Comparison of ENCODE assay signal across 1 cellular context in genomic region chr10:79067241-79068202, GRCh38.
TF ChIP-seq lines count a peak whose summit lies in the region.

No MANE protein-coding gene starts in this region.

TF ChIP-seq in HepG2, 621 proteins besides CTCF, POLR2A, EP300 and RAD21 (continued from another document and continues in another):
- peak; percentile 65; the same call in 1 of the 2 replicates for TF ChIP-seq ZNF609 (CRISPR knock-in tag; IDR thresholded peaks at IDR 0.05; ENCODE audit: borderline replicate concordance)
- TF ChIP-seq SMARCC2 (IDR thresholded peaks at IDR 0.05), result no peak
- TF ChIP-seq SP4 (CRISPR knock-in tag; IDR thresholded peaks at IDR 0.05), result peak; percentile 77; the same call in 1 of the 2 replicates
- TF ChIP-seq ZNF782 (CRISPR knock-in tag; IDR thresholded peaks at IDR 0.05; ENCODE audit: borderline replicate concordance), result 0 out of 2 replicates have a peak, but pooled peaks have one; percentile 4
- peak; percentile 76 for TF ChIP-seq RBM39 (IDR thresholded peaks at IDR 0.05; ENCODE audit: low read depth, low read length, poor library complexity, severe bottlenecking)
- no peak for TF ChIP-seq PITX1 (CRISPR knock-in tag; IDR thresholded peaks at IDR 0.05)
- no peak for TF ChIP-seq IKZF1 (IDR thresholded peaks at IDR 0.05)
- no peak for TF ChIP-seq CHCHD3 (CRISPR knock-in tag; IDR thresholded peaks at IDR 0.05)
- TF ChIP-seq ZMYM4 (CRISPR knock-in tag; IDR thresholded peaks at IDR 0.05), result no peak
- TF ChIP-seq SKI (IDR thresholded peaks at IDR 0.05; ENCODE audit: partially characterized antibody), result peak; percentile 72
- no peak for TF ChIP-seq MLX (CRISPR knock-in tag; IDR thresholded peaks at IDR 0.05)
- TF ChIP-seq REL (CRISPR knock-in tag; conservative IDR thresholded peaks at IDR 0.05), result peak; percentile 45; the same call in 1 of the 2 replicates
- TF ChIP-seq ZNF282 (IDR thresholded peaks at IDR 0.05; ENCODE audit: partially characterized antibody), result no peak
- TF ChIP-seq SMAD9 (CRISPR knock-in tag; IDR thresholded peaks at IDR 0.05), result no peak
- no peak for TF ChIP-seq TP53 (CRISPR knock-in tag; conservative IDR thresholded peaks at IDR 0.05)
- no peak for TF ChIP-seq SCMH1 (CRISPR knock-in tag; IDR thresholded peaks at IDR 0.05; ENCODE audit: borderline replicate concordance)
- TF ChIP-seq CREM (IDR thresholded peaks at IDR 0.05), result no peak
- no peak for TF ChIP-seq CREM (CRISPR knock-in tag; IDR thresholded peaks at IDR 0.05)
- TF ChIP-seq XBP1 (CRISPR knock-in tag; IDR thresholded peaks at IDR 0.05), result no peak
- peak; percentile 79 for TF ChIP-seq ZNF646 (CRISPR knock-in tag; IDR thresholded peaks at IDR 0.05)
- no peak for TF ChIP-seq SMYD3 (CRISPR knock-in tag; IDR thresholded peaks at IDR 0.05)
- TF ChIP-seq ZNF879 (CRISPR knock-in tag; IDR thresholded peaks at IDR 0.05), result no peak
- no peak; the same call in 1 of the 2 replicates for TF ChIP-seq KDM1A (CRISPR knock-in tag; IDR thresholded peaks at IDR 0.05)
- TF ChIP-seq ZNF414 (CRISPR knock-in tag; IDR thresholded peaks at IDR 0.05), result 0 out of 2 replicates have a peak, but pooled peaks have one; percentile 8
- TF ChIP-seq THAP9 (CRISPR knock-in tag; IDR thresholded peaks at IDR 0.05; ENCODE audit: borderline replicate concordance), result no peak
- TF ChIP-seq JUND (CRISPR knock-in tag; IDR thresholded peaks at IDR 0.05), result no peak
- TF ChIP-seq U2AF2 (IDR thresholded peaks at IDR 0.05; ENCODE audit: low read depth, low read length), result no peak
- peak; percentile 29; the same call in 1 of the 2 replicates for TF ChIP-seq ZNF362 (CRISPR knock-in tag; IDR thresholded peaks at IDR 0.05; ENCODE audit: borderline replicate concordance)
- TF ChIP-seq ZNF512 (CRISPR knock-in tag; IDR thresholded peaks at IDR 0.05), result no peak; the same call in 1 of the 2 replicates
- TF ChIP-seq FOSL1 (CRISPR knock-in tag; IDR thresholded peaks at IDR 0.05; ENCODE audit: borderline replicate concordance), result no peak
- no peak for TF ChIP-seq SP2 (CRISPR knock-in tag; IDR thresholded peaks at IDR 0.05)
- TF ChIP-seq CENPBD1 (CRISPR knock-in tag; IDR thresholded peaks at IDR 0.05; ENCODE audit: borderline replicate concordance, low read depth), result no peak
- TF ChIP-seq PRPF4 (IDR thresholded peaks at IDR 0.05; ENCODE audit: low read depth, low read length, poor library complexity, severe bottlenecking), result no peak
- TF ChIP-seq ZNF550 (CRISPR knock-in tag; IDR thresholded peaks at IDR 0.05; ENCODE audit: borderline replicate concordance), result no peak
- TF ChIP-seq GATAD1 (CRISPR knock-in tag; IDR thresholded peaks at IDR 0.05), result peak; percentile 43; the same call in 1 of the 2 replicates
- TF ChIP-seq TIGD3 (CRISPR knock-in tag; IDR thresholded peaks at IDR 0.05; ENCODE audit: borderline replicate concordance), result no peak
- TF ChIP-seq RBFOX2 (IDR thresholded peaks at IDR 0.05; ENCODE audit: low read depth, low read length), result peak; percentile 40; the same call in 1 of the 2 replicates
- TF ChIP-seq GMEB2 (CRISPR knock-in tag; IDR thresholded peaks at IDR 0.05; ENCODE audit: low read depth), result no peak
- TF ChIP-seq EZH2 (conservative IDR thresholded peaks at IDR 0.05; ENCODE audit: low read depth, low read length), result no peak
